Comparison of ENCODE assay signal across 4 cellular contexts in genomic region chr11:74331000-74331399, GRCh38. TPM values are rescaled to one million over a fixed set of nuclear protein-coding genes. Genes with fewer than 3 reads are reported as not detected.
"Had no signal": no experiment of that assay in that cellular context is flagged by ENCODE, and none has a peak within 500 bp of the region (broad histone marks: within the 10 kb centered on the region; RNA-seq: fewer than 3 reads in every experiment).

No MANE protein-coding gene starts in this region.

RNA-seq across cellular contexts. Expression of gene P4HA3, which starts 19.6 kb away (rescaled TPM):
- total RNA-seq: myocyte; naive thymus-derived CD4-positive, alpha-beta T cell; natural killer cell treated with Interleukin-12 subunit alpha and Interleukin-12 subunit beta and Interleukin-15 and Interleukin-18, amount 100 ng/mL, for 72 hours had no signal
- polyA plus RNA-seq: naive thymus-derived CD4-positive, alpha-beta T cell; neural cell had no signal
